ENCODE assay signal across 8 cellular contexts in the genomic region with DNA sequence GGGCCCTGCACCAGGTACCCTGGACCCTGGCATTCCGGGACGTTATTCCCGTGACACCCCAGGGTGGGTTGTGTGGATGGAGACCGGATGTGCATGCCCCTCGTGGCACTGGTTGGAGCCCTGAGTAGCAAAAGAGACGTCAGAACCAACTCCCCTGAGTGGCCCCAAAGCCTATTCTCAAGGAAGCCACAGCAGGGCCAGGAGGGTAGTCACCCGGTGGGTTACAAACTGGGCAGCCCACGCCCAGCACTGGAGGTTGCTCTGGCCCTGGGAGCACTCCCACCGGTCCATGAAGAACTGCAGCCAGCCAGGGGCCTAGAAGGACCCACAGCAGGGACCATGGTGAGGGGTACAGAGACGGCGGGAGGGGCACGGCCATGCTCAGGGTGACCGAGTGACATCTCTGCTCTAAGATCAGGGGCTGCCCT. TPM values are rescaled to one million over a fixed set of nuclear protein-coding genes. Genes with fewer than 3 reads are reported as not detected.
DNase-seq lines count a peak whose midpoint lies in the region; ATAC-seq, FAIRE-seq and TF ChIP-seq lines count a peak whose summit lies in the region.

No MANE protein-coding gene starts in this region.

- BruUV-seq in OCI-LY7 (replicated peaks; lab: Mats Ljungman, UMichigan) = no TSS peak

- TF ChIP-seq CTCF in OCI-LY7 (conservative IDR thresholded peaks at IDR 0.05; ENCODE audit: low read length) (no peak), progenitor cell of endocrine pancreas (IDR thresholded peaks at IDR 0.05; ENCODE audit: unreplicated experiment) (no peak), D721Med (IDR thresholded peaks at IDR 0.05; ENCODE audit: insufficient read depth, missing control alignments) (no peak)

- no peaks in the 10 kb centered on the region for H3K9me3 Mint-ChIP-seq in progenitor cell of endocrine pancreas (ENCODE audit: low read depth)

- DNase-seq in OCI-LY7 (ENCODE audit: low spot score) (peak; percentile 37), progenitor cell of endocrine pancreas (ENCODE audit: low spot score, unreplicated experiment) (no peak), D721Med (ENCODE audit: insufficient read length, low spot score) (no peak), NCI-H1417 treated with DMSO at 0.1 percent for 48 hours (lab: John Stamatoyannopoulos, UW) (no peak)
- no peak for DNase-seq in effector memory CD4-positive, alpha-beta T cell

- FAIRE-seq in D721Med (lab: Jason Lieb, UNC) = no peak

- no peak overlapping the region for H2AFZ ChIP-seq in OCI-LY7 (ENCODE audit: low read length)

- H4K20me1 ChIP-seq in OCI-LY7 (ENCODE audit: insufficient read depth, low read length) = peaks cover 15% of the 10 kb centered on the region

- H3K27ac ChIP-seq in OCI-LY7 (ENCODE audit: low read depth, low read length, poor library complexity, severe bottlenecking) (peak overlapping the region; percentile 86), rectal smooth muscle tissue (ENCODE audit: low read depth, low read length) (peak overlapping the region; percentile 73)
- peak overlapping the region; percentile 86 for H3K27ac ChIP-seq in effector memory CD4-positive, alpha-beta T cell (ENCODE audit: insufficient read depth, low read length, poor library complexity, severe bottlenecking)

- POLR2A ChIA-PET in OCI-LY7 (lab: Charles Lee) = interaction anchor here (1.8 kb wide), 1 partner anchor 20 kb away, joined by 6 read pairs; no protein-coding TSS in a partner anchor

- H3K4me1 ChIP-seq in OCI-LY7 (ENCODE audit: insufficient read depth, low read length, poor library complexity, severe bottlenecking) (peaks cover 79% of the 10 kb centered on the region), rectal smooth muscle tissue (ENCODE audit: control insufficient read depth, insufficient read depth, low read length) (peaks cover 18% of the 10 kb centered on the region)
- peaks cover 81% of the 10 kb centered on the region for H3K4me1 ChIP-seq in effector memory CD4-positive, alpha-beta T cell (ENCODE audit: control insufficient read depth, insufficient read depth, low read length, poor library complexity, severe bottlenecking)

- H3K27me3 Mint-ChIP-seq in progenitor cell of endocrine pancreas = peaks cover 4% of the 10 kb centered on the region

- H3K9ac ChIP-seq in rectal smooth muscle tissue (ENCODE audit: low read length) = peak overlapping the region; percentile 80

- no peaks in the 10 kb centered on the region for H3K27me3 ChIP-seq in effector memory CD4-positive, alpha-beta T cell (replicated peaks; ENCODE audit: control insufficient read depth, insufficient read depth, low read length, poor library complexity, severe bottlenecking)
- H3K27me3 ChIP-seq in rectal smooth muscle tissue (ENCODE audit: control insufficient read depth, insufficient read depth, low read length) = no peaks in the 10 kb centered on the region

- H3K79me2 ChIP-seq in OCI-LY7 (ENCODE audit: insufficient read depth, low read depth, low read length) = peaks cover 77% of the 10 kb centered on the region

- ATAC-seq in GM18498 (IDR thresholded peaks at IDR 0.05; ENCODE audit: unreplicated experiment) (peak; percentile 8), HG02884 (IDR thresholded peaks at IDR 0.05; ENCODE audit: unreplicated experiment) (no peak)

- peaks cover 4% of the 10 kb centered on the region for H3K4me1 Mint-ChIP-seq in progenitor cell of endocrine pancreas (ENCODE audit: low read depth)

- H3K36me3 ChIP-seq in OCI-LY7 (ENCODE audit: insufficient read depth, low read length) (peaks cover 21% of the 10 kb centered on the region), rectal smooth muscle tissue (ENCODE audit: control insufficient read depth, insufficient read depth, low read length) (no peaks in the 10 kb centered on the region)
- H3K36me3 ChIP-seq in effector memory CD4-positive, alpha-beta T cell (ENCODE audit: control insufficient read depth, insufficient read depth, low read length) = no peaks in the 10 kb centered on the region

- H3K4me2 ChIP-seq in OCI-LY7 (ENCODE audit: low read length) = peak overlapping the region; percentile 98

- no peaks in the 10 kb centered on the region for H3K9me2 ChIP-seq in OCI-LY7 (ENCODE audit: insufficient read depth, low read length)

- H3K27ac Mint-ChIP-seq in progenitor cell of endocrine pancreas = no peak overlapping the region

- CTCF ChIA-PET in OCI-LY7 (lab: Charles Lee; ENCODE audit: unreplicated experiment) = no interaction called here

- peak overlapping the region; percentile 68 for H3K4me3 ChIP-seq in OCI-LY7 (ENCODE audit: low read depth, low read length, poor library complexity, severe bottlenecking)
- H3K4me3 ChIP-seq in effector memory CD4-positive, alpha-beta T cell (ENCODE audit: insufficient read depth, low read depth, low read length, poor library complexity, severe bottlenecking) = peak overlapping the region; percentile 60
- peak overlapping the region; percentile 69 for H3K4me3 ChIP-seq in rectal smooth muscle tissue (ENCODE audit: low read length)

- peaks cover 1% of the 10 kb centered on the region for H3K36me3 Mint-ChIP-seq in progenitor cell of endocrine pancreas (ENCODE audit: insufficient read depth)

- no peak overlapping the region for H3K4me3 Mint-ChIP-seq in progenitor cell of endocrine pancreas (ENCODE audit: low read depth)

- H3K9me3 ChIP-seq in OCI-LY7 (ENCODE audit: low read length) = no peaks in the 10 kb centered on the region
- no peaks in the 10 kb centered on the region for H3K9me3 ChIP-seq in effector memory CD4-positive, alpha-beta T cell (ENCODE audit: control insufficient read depth, low read length)

- intact Hi-C loops in OCI-LY7 (cut with micrococcal nuclease; ENCODE audit: unreplicated experiment) = no loop called here

RNA-seq across cellular contexts. Expression of a gene that starts 7.5 kb away (rescaled TPM):
- total RNA-seq in OCI-LY7 (2014; rRNA removed; shearing (Covaris generic)) = 9.4 and 9.6 TPM in 2 replicates
- total RNA-seq in OCI-LY7 (2022) (39.1 and 44.4 TPM in 2 replicates), progenitor cell of endocrine pancreas (13.2 and 13.5 TPM in 2 replicates)

RNA-seq across cellular contexts. Expression of a gene that starts 7.6 kb away (rescaled TPM):
- 13.9 and 24.0 TPM in 2 replicates for total RNA-seq in OCI-LY7 (2014; rRNA removed; shearing (Covaris generic))
- total RNA-seq in OCI-LY7 (2022) = 52.8 and 54.9 TPM in 2 replicates
- total RNA-seq in progenitor cell of endocrine pancreas = 42.8 and 44.6 TPM in 2 replicates

RNA-seq across cellular contexts. Expression of a gene that starts 29.5 kb away (rescaled TPM):
- 98.7 and 130 TPM in 2 replicates for total RNA-seq in OCI-LY7 (2014; rRNA removed; shearing (Covaris generic))
- total RNA-seq in OCI-LY7 (2022) (64.2 and 71.3 TPM in 2 replicates), progenitor cell of endocrine pancreas (46.5 and 48.8 TPM in 2 replicates)

RNA-seq across cellular contexts. Expression of a gene that starts 43.8 kb away (rescaled TPM):
- 5.9 and 7.4 TPM in 2 replicates for total RNA-seq in OCI-LY7 (2014; rRNA removed; shearing (Covaris generic))
- total RNA-seq in OCI-LY7 (2022) (19.3 and 21.2 TPM in 2 replicates), progenitor cell of endocrine pancreas (3.7 and 4.1 TPM in 2 replicates)

RNA-seq across cellular contexts. Expression of a gene that starts 49.4 kb away (rescaled TPM):
- total RNA-seq in OCI-LY7 (2014; rRNA removed; shearing (Covaris generic)) = 5.6 and 7.9 TPM in 2 replicates
- 13.1 and 16.4 TPM in 2 replicates for total RNA-seq in OCI-LY7 (2022)
- total RNA-seq in progenitor cell of endocrine pancreas = 14.1 and 16.2 TPM in 2 replicates
